9 cellular contexts compared by ENCODE assay signal in the genomic region with DNA sequence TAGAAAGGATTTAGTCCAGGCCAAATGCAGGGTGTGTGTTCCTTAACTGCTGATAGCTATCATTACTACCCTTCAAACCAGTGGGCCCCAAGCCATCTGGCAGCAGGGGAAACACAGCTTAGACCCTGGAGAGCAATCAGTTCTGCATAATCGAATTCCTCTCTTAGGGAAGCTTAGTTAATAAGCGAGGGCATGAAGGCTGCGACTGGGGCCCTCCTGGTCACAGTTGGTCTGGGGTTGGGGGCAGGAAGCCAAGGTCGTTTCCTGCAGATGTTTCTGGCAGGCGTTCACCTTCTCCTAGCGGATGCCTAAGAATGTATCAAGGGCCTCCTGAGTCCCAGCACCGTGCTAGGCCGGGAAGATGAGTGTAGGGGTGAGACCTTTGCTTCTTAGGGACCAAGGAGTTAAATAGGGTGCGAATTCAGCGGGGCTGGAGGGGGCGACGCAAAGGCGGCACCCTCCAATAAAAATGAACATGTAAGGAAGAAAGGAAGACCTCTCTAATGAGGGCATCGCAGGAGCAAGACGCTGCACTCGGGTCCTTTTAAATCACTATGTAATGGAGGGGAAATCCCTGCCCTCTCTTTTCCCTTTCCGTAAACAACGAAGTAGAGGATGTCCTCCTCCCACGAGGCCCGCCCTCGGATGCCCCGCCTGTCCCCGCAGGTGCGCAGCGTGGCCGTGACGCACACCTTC. TPM values are rescaled to one million over a fixed set of nuclear protein-coding genes. Genes with fewer than 3 reads are reported as not detected.
DNase-seq lines count a peak whose midpoint lies in the region; ATAC-seq, FAIRE-seq and TF ChIP-seq lines count a peak whose summit lies in the region.
"Had no signal": no experiment of that assay in that cellular context is flagged by ENCODE, and none has a peak within 500 bp of the region (broad histone marks: within the 10 kb centered on the region; RNA-seq: fewer than 3 reads in every experiment).

No MANE protein-coding gene starts in this region.

- no peaks in the 10 kb centered on the region for H4K20me1 ChIP-seq in OCI-LY3 (ENCODE audit: insufficient read depth, low read length)

- intact Hi-C loops in Calu3 (cut with micrococcal nuclease; ENCODE audit: unreplicated experiment) (loop anchor here (2.0 kb wide), 1 partner anchor 189 kb away; a partner anchor contains a TSS), left ventricle myocardium superior (cut with micrococcal nuclease) (loop anchor here (5.0 to 10.0 kb wide), 2 partner anchors 105 to 192 kb away; no protein-coding TSS in a partner anchor)

- H3K4me3 ChIP-seq in OCI-LY3 (ENCODE audit: low read length) (peak overlapping the region; percentile 86), skeletal muscle tissue (ENCODE audit: low read length in 3 of 3) (peak overlapping the region; percentile 70 to 90 (median 81))

- peaks cover 47% of the 10 kb centered on the region for H3K4me1 Mint-ChIP-seq in Calu3 (ENCODE audit: low read depth, unreplicated experiment)

- H3K36me3 ChIP-seq in OCI-LY3 (replicated peaks; ENCODE audit: low read depth, low read length) = peaks cover 4% of the 10 kb centered on the region
- no peaks in the 10 kb centered on the region for H3K36me3 ChIP-seq in skeletal muscle tissue (ENCODE audit: control insufficient read depth in 3 of 3, insufficient read depth in 3 of 3, low read length in 3 of 3)

- no peaks in the 10 kb centered on the region for H3K79me2 ChIP-seq in OCI-LY3 (ENCODE audit: low read length)

- H3K4me1 ChIP-seq in OCI-LY3 (ENCODE audit: low read length) (peaks cover 58% of the 10 kb centered on the region), skeletal muscle tissue (ENCODE audit: control insufficient read depth in 3 of 3, insufficient read depth in 3 of 3, low read length in 3 of 3) (peaks cover 30 to 33% (median 32%) of the 10 kb centered on the region in 3 donors)

- H3K9ac ChIP-seq in OCI-LY3 (ENCODE audit: low read length) = peak overlapping the region; percentile 50
- H3K9ac ChIP-seq in skeletal muscle tissue (ENCODE audit: low read depth in 1 of 3, low read length in 3 of 3) = peak overlapping the region; percentile 74 to 88 (median 77)

- DNase-seq in Calu3 (peak; percentile 70), left ventricle myocardium superior (peak; percentile 62), NCI-H1048 (lab: John Stamatoyannopoulos, UW) (no peak), GM12891 (ENCODE audit: insufficient read length, low spot score) (no peak)
- DNase-seq in activated naive CD4-positive, alpha-beta T cell treated with anti-CD3 and anti-CD28 coated beads, Interleukin-2, amount 50 U/mL, for 16 hours = peak; percentile 92

- TF ChIP-seq POLR2A in GM12891 (IDR thresholded peaks at IDR 0.05; ENCODE audit: low read depth, low read length) = no peak

- FAIRE-seq in GM12891 (lab: Jason Lieb, UNC) = no peak
- FAIRE-seq: TTC549 had no signal

- H3K27me3 ChIP-seq in OCI-LY3 (ENCODE audit: low read depth, low read length) (no peaks in the 10 kb centered on the region), skeletal muscle tissue (ENCODE audit: control insufficient read depth in 3 of 3, insufficient read depth in 3 of 3, low read length in 3 of 3) (no peaks in the 10 kb centered on the region)

- H3K36me3 Mint-ChIP-seq in Calu3 (ENCODE audit: insufficient read depth, unreplicated experiment) = peaks cover 39% of the 10 kb centered on the region

- peak overlapping the region; percentile 78 for H3K27ac Mint-ChIP-seq in Calu3 (ENCODE audit: unreplicated experiment)

- H3K9me3 ChIP-seq in OCI-LY3 (ENCODE audit: insufficient read depth, low read length) (no peaks in the 10 kb centered on the region), skeletal muscle tissue (ENCODE audit: control insufficient read depth in 3 of 3, low read length in 3 of 3) (no peaks in the 10 kb centered on the region)

- H3K4me2 ChIP-seq in OCI-LY3 (ENCODE audit: low read length) = peak overlapping the region; percentile 90

- ATAC-seq in GM21737 (IDR thresholded peaks at IDR 0.05; ENCODE audit: unreplicated experiment) (peak; percentile 9), left ventricle myocardium superior (peak; percentile 1)

- H3K4me3 Mint-ChIP-seq in Calu3 (ENCODE audit: low read depth, unreplicated experiment) = peak overlapping the region; percentile 77

- no peaks in the 10 kb centered on the region for H3K27me3 Mint-ChIP-seq in Calu3 (ENCODE audit: unreplicated experiment)

- TF ChIP-seq CTCF in Calu3 (IDR thresholded peaks at IDR 0.05; ENCODE audit: unreplicated experiment) (no peak), OCI-LY3 (IDR thresholded peaks at IDR 0.05; ENCODE audit: low read depth, low read length) (no peak)

- CTCF ChIA-PET in Calu3 (lab: Charles Lee) = interaction anchor here (0.6 to 2.0 kb wide), 6 partner anchors 32 to 182 kb away, joined by 3 to 37 read pairs (median 6); a partner anchor contains a TSS

- peaks cover 3% of the 10 kb centered on the region for H3K9me3 Mint-ChIP-seq in Calu3 (ENCODE audit: low read depth, unreplicated experiment)

- TSS peak; percentile 29 for BruUV-seq in Calu3 (replicated peaks; lab: Mats Ljungman, UMichigan)

- H2AFZ ChIP-seq in OCI-LY3 (ENCODE audit: low read depth, low read length) = peak overlapping the region; percentile 50; the same call in 1 of the 2 replicates

- H3K27ac ChIP-seq in OCI-LY3 (ENCODE audit: low read length) = peak overlapping the region; percentile 60
- peak overlapping the region; percentile 97 for H3K27ac ChIP-seq in skeletal muscle tissue (ENCODE audit: low read depth, low read length)

TF ChIP-seq in GM12891, 5 proteins besides CTCF, POLR2A, EP300 and RAD21:
- TF ChIP-seq TAF1 (IDR thresholded peaks at IDR 0.05; ENCODE audit: low read depth, low read length) (no peak), SPI1 (IDR thresholded peaks at IDR 0.05; ENCODE audit: low read depth, low read length) (no peak), PAX5 (IDR thresholded peaks at IDR 0.05; ENCODE audit: insufficient read depth, low read length, severe bottlenecking) (no peak), POLR2AphosphoS5 (IDR thresholded peaks at IDR 0.05; ENCODE audit: low read depth, low read length) (no peak), POU2F2 (IDR thresholded peaks at IDR 0.05; ENCODE audit: low read depth, low read length) (no peak)
TF ChIP-seq in GM12891: peak in this region for 0.

RNA-seq across cellular contexts. Expression of a gene that starts 16.5 kb away (rescaled TPM):
- 25.8 and 31.8 TPM in 2 replicates for total RNA-seq in Calu3 (2022)
- total RNA-seq in left ventricle myocardium superior = 29.9 TPM
- 86.1 TPM for total RNA-seq in skeletal muscle tissue
- 8.1 TPM for polyA plus RNA-seq in GM12891 (2012; ENCODE audit: low read depth, missing spikeins)

RNA-seq across cellular contexts. Expression of a gene that starts 27.3 kb away (rescaled TPM):
- total RNA-seq in Calu3 (2022) (not detected in 2 replicates), left ventricle myocardium superior (not detected), skeletal muscle tissue (not detected)
- 0.05 TPM for polyA plus RNA-seq in GM12891 (2012; ENCODE audit: low read depth, missing spikeins)

Comparison
In these comparisons a context has a peak if more than half of its experiments do, and no peak if none do; other contexts are left out.
1. DNase-seq: peak in Calu3 (single experiment), activated naive CD4-positive, alpha-beta T cell treated with anti-CD3 and anti-CD28 coated beads, Interleukin-2, amount 50 U/mL, for 16 hours (single experiment) and left ventricle myocardium superior (single experiment); none in NCI-H1048 (single experiment) and GM12891 (single experiment).